Comparison of ENCODE assay signal across 24 cellular contexts in the genomic region with DNA sequence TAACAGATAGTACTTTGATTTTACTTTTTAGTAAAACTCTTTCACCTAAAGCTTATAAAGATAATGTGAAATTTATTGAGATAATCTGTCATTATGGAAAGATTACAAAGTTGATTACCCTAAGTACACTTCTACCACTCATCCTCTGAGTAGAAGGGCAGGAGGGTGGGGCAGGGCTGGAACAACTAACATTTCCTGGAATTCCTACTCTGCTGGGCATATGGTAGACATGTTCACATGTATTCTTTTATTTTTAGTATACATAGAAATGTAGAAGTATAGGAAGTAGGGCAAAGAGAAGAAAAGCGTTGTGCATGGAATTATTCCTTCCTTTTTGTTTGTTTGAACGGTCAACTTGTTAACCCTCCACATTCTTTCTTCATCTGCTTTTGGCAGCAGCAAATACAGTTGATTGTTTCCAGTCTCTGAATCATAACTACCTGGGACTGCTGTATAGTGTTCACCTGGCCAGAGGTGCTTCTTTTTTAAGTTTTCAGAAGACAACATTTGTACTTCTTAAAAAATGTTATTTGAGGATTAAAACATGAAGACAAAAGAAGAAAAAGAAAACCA.
DNase-seq lines count a peak whose midpoint lies in the region; ATAC-seq, FAIRE-seq and TF ChIP-seq lines count a peak whose summit lies in the region.
"Had no signal": no experiment of that assay in that cellular context is flagged by ENCODE, and none has a peak within 500 bp of the region (broad histone marks: within the 10 kb centered on the region; RNA-seq: fewer than 3 reads in every experiment).

No MANE protein-coding gene starts in this region.

- H3K36me3 Mint-ChIP-seq in chondrocyte (ENCODE audit: low read depth), result no peaks in the 10 kb centered on the region
- H3K36me3 Mint-ChIP-seq: mesothelial cell of epicardium, natural killer cell had no signal

- TF ChIP-seq CTCF in PC-3 (conservative IDR thresholded peaks at IDR 0.05; ENCODE audit: low read depth, low read length) (no peak), chondrocyte (IDR thresholded peaks at IDR 0.05) (no peak), keratinocyte (optimal IDR thresholded peaks at IDR 0.05 in 1 of 3, IDR thresholded peaks at IDR 0.05 in 1 of 3, conservative IDR thresholded peaks at IDR 0.05 in 1 of 3; ENCODE audit: extremely low read depth in 1 of 3, insufficient read depth in 2 of 3, low read length in 3 of 3) (no peak)

- peak; percentile 64 for ATAC-seq in PC-3
- ATAC-seq: natural killer cell; SK-N-SH treated with all-trans-retinoic acid at 6 μM for 48 hours; stimulated activated naive CD8-positive, alpha-beta T cell treated with anti-CD3 and anti-CD28 coated beads, Interleukin-15, amount 100 ng/mL, for 72 hours had no signal

- H4K20me1 ChIP-seq in PC-3 (ENCODE audit: low read length) (no peaks in the 10 kb centered on the region; the same call in 1 of the 2 replicates), keratinocyte (ENCODE audit: control insufficient read depth, extremely low read depth, insufficient read depth, low read length) (no peaks in the 10 kb centered on the region)

- no peaks in the 10 kb centered on the region for H3K36me3 ChIP-seq in PC-3 (ENCODE audit: low read depth, low read length)
- H3K36me3 ChIP-seq in keratinocyte (ENCODE audit: control insufficient read depth in 2 of 2, extremely low read depth in 1 of 2, insufficient read depth in 2 of 2, low read length in 2 of 2), result no peaks in the 10 kb centered on the region
- no peaks in the 10 kb centered on the region for H3K36me3 ChIP-seq in small intestine (ENCODE audit: control insufficient read depth in 2 of 2, insufficient read depth in 2 of 2, low read length in 2 of 2)
- H3K36me3 ChIP-seq: brain microvascular endothelial cell, ovary, thyroid gland had no signal

- H3K27ac Mint-ChIP-seq in chondrocyte (ENCODE audit: unreplicated experiment), result peak overlapping the region; percentile 59
- H3K27ac Mint-ChIP-seq: mesothelial cell of epicardium; natural killer cell; stimulated activated naive CD8-positive, alpha-beta T cell treated with anti-CD3 and anti-CD28 coated beads, Interleukin-15, amount 100 ng/mL, for 72 hours had no signal

- no peak overlapping the region for H3K4me2 ChIP-seq in PC-3 (ENCODE audit: low read length)
- H3K4me2 ChIP-seq in keratinocyte (ENCODE audit: control insufficient read depth, extremely low read depth, insufficient read depth, low read depth, low read length), result peak overlapping the region; percentile 4

- peaks cover 16% of the 10 kb centered on the region for H3K4me1 Mint-ChIP-seq in chondrocyte (ENCODE audit: low read depth)
- H3K4me1 Mint-ChIP-seq: mesothelial cell of epicardium had no signal

- no peaks in the 10 kb centered on the region for H3F3A ChIP-seq in PC-3 (ENCODE audit: low read length, unreplicated experiment)

- H3K9me3 Mint-ChIP-seq in chondrocyte (ENCODE audit: low read depth), result no peaks in the 10 kb centered on the region
- H3K9me3 Mint-ChIP-seq: mesothelial cell of epicardium; natural killer cell; stimulated activated naive CD8-positive, alpha-beta T cell treated with anti-CD3 and anti-CD28 coated beads, Interleukin-15, amount 100 ng/mL, for 72 hours had no signal

- 43 to 73% (median 54%) methylated on average over 2 of the region's 2 CpGs for WGBS in small intestine, 3 donors

- no peak overlapping the region for H3K9ac ChIP-seq in PC-3 (ENCODE audit: low read length)
- H3K9ac ChIP-seq in keratinocyte (ENCODE audit: control insufficient read depth, extremely low read depth, insufficient read depth, low read length), result no peak overlapping the region

- H3K27me3 Mint-ChIP-seq in chondrocyte (ENCODE audit: low read depth), result no peaks in the 10 kb centered on the region
- H3K27me3 Mint-ChIP-seq: stimulated activated naive CD8-positive, alpha-beta T cell treated with anti-CD3 and anti-CD28 coated beads, Interleukin-15, amount 100 ng/mL, for 72 hours had no signal

- no peaks in the 10 kb centered on the region for H3K9me2 ChIP-seq in PC-3 (replicated peaks; ENCODE audit: low read length)

- CTCF ChIA-PET in PC-3 (lab: Charles Lee), result no interaction called here

- peak overlapping the region; percentile 10 for H3K4me3 Mint-ChIP-seq in chondrocyte (ENCODE audit: unreplicated experiment)
- H3K4me3 Mint-ChIP-seq: CD14-positive monocyte, mesothelial cell of epicardium, natural killer cell had no signal

- 0 out of 2 replicates have a peak, but pooled peaks cover 8% of the 10 kb centered on the region for H3K4me1 ChIP-seq in PC-3 (ENCODE audit: insufficient read depth, low read length)
- peaks cover 4% of the 10 kb centered on the region for H3K4me1 ChIP-seq in keratinocyte (ENCODE audit: control insufficient read depth, extremely low read depth, insufficient read depth, low read length)
- H3K4me1 ChIP-seq in small intestine (ENCODE audit: control insufficient read depth in 2 of 2, insufficient read depth in 1 of 2, low read depth in 1 of 2, low read length in 1 of 2), result peaks cover 0 to 3% of the 10 kb centered on the region in 2 donors

- H3K79me2 ChIP-seq in PC-3 (ENCODE audit: low read length), result peaks cover 35% of the 10 kb centered on the region
- H3K79me2 ChIP-seq in keratinocyte (ENCODE audit: control insufficient read depth, insufficient read depth, low read length), result peaks cover 3% of the 10 kb centered on the region

- H2AFZ ChIP-seq in PC-3 (ENCODE audit: low read length) (no peak overlapping the region), keratinocyte (ENCODE audit: control insufficient read depth, low read length) (no peak overlapping the region)

- POLR2A ChIA-PET in PC-3 (lab: Charles Lee; ENCODE audit: unreplicated experiment), result no interaction called here

- intact Hi-C loops in PC-3 (cut with micrococcal nuclease), result no loop called here

- H3K27me3 ChIP-seq in PC-3 (ENCODE audit: low read length) (no peaks in the 10 kb centered on the region), keratinocyte (ENCODE audit: control insufficient read depth, extremely low read depth, insufficient read depth, low read length) (no peaks in the 10 kb centered on the region), small intestine (ENCODE audit: control insufficient read depth in 2 of 2, insufficient read depth in 2 of 2, low read length in 2 of 2) (no peaks in the 10 kb centered on the region)
- H3K27me3 ChIP-seq: brain microvascular endothelial cell, ovary, thyroid gland had no signal

- dilution Hi-C loops in keratinocyte (cut with MboI; ENCODE audit: extremely low pct_ligation_motif_present, low sequenced_read_pairs), result no loop called here

- no TSS peak for BruUV-seq in PC-3 (replicated peaks; lab: Mats Ljungman, UMichigan)

- DNase-seq in PC-3, result peak; percentile 29
- DNase-seq in chondrocyte (ENCODE audit: low spot score), result no peak
- no peak for DNase-seq in keratinocyte (ENCODE audit: low read depth, low spot score)
- peak; percentile 46 for DNase-seq in small intestine
- no peak for DNase-seq in NK-92 (lab: John Stamatoyannopoulos, UW; ENCODE audit: unreplicated experiment)
- DNase-seq in GM19238 (ENCODE audit: insufficient read length, low spot score), result no peak
- no peak for DNase-seq in NCI-H1694 (lab: John Stamatoyannopoulos, UW)
- DNase-seq: activated CD4-positive, alpha-beta T cell treated with anti-CD3 and anti-CD28 coated beads for 4 hours; activated naive CD4-positive, alpha-beta T cell treated with Interleukin-2 at 50 U/mL for 16 hours; activated T-cell treated with anti-CD3 and anti-CD28 coated beads, Interleukin-2, amount 50 U/mL, for 48 hours; brain microvascular endothelial cell; Calu3; KG1; natural killer cell; NCI-H187; NCI-H2171 treated with DMSO at 0.1 percent for 48 hours; NCI-H524 treated with DMSO at 0.1 percent for 48 hours; ovary; right cardiac atrium; stimulated activated naive CD8-positive, alpha-beta T cell treated with anti-CD3 and anti-CD28 coated beads, Interleukin-15, amount 100 ng/mL, for 72 hours; thyroid gland had no signal

- no peaks in the 10 kb centered on the region for H3K9me1 ChIP-seq in keratinocyte (ENCODE audit: control insufficient read depth, extremely low read depth, insufficient read depth, low read length)

- no peak overlapping the region for H3K27ac ChIP-seq in PC-3 (ENCODE audit: low read length)
- H3K27ac ChIP-seq in keratinocyte (ENCODE audit: control insufficient read depth, insufficient read depth, low read length), result no peak overlapping the region
- no peak overlapping the region for H3K27ac ChIP-seq in small intestine (ENCODE audit: low read depth in 1 of 2, low read length in 1 of 2)
- H3K27ac ChIP-seq: brain microvascular endothelial cell, ovary, thyroid gland had no signal

- FAIRE-seq in keratinocyte (lab: Jason Lieb, UNC), result no peak
- no peak for FAIRE-seq in small intestine (lab: Jason Lieb, UNC)

- no peaks in the 10 kb centered on the region for H3K9me3 ChIP-seq in PC-3 (ENCODE audit: low read length)
- no peaks in the 10 kb centered on the region for H3K9me3 ChIP-seq in keratinocyte (ENCODE audit: control insufficient read depth, low read depth, low read length)
- H3K9me3 ChIP-seq in small intestine (ENCODE audit: control insufficient read depth, low read depth), result no peaks in the 10 kb centered on the region
- H3K9me3 ChIP-seq: ovary, thyroid gland had no signal

- H3K4me3 ChIP-seq in PC-3 (ENCODE audit: low read length), result no peak overlapping the region
- H3K4me3 ChIP-seq in keratinocyte (ENCODE audit: control insufficient read depth in 2 of 3, extremely low read depth in 1 of 3, insufficient read depth in 2 of 3, low read depth in 1 of 3, low read length in 3 of 3), result no peak overlapping the region
- no peak overlapping the region for H3K4me3 ChIP-seq in small intestine (ENCODE audit: low read depth in 1 of 2, low read length in 2 of 2)
- H3K4me3 ChIP-seq: ovary, thyroid gland had no signal

Comparison
In these comparisons a context has a peak if more than half of its experiments do, and no peak if none do; other contexts are left out.
1. DNase-seq: peak in PC-3 (single experiment) and small intestine (single experiment); none in chondrocyte (single experiment), keratinocyte (single experiment), NK-92 (single experiment), GM19238 (single experiment) and NCI-H1694 (single experiment).